ENCODE assay signal across 26 cellular contexts in the genomic region with DNA sequence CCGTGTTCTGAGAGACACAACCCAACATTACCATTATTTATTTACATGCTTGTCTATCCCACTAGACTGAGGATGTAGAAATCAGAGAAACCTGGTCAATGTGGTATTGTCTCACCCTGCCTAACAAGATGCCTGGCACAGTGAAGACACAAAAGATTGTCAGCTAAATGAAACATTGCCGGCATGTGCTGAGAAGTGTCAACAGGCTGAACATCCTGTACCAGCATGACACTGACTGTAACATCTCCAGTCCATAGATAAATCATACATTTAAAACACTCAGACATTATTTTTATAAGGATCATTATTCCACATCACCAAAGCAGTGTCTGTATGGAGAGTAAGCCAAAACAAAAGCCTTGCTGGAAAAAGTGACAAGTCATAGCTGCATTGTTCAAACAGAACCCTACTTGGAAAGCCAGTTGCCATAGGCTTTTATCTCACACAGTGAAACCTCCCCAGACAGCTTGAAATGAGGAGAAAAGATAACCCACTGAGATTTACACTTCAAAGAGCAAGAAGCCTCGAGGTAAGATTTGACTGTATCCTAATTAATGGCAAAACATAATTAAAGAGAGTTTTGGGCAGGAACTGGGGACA.
DNase-seq lines count a peak whose midpoint lies in the region; ATAC-seq, FAIRE-seq and TF ChIP-seq lines count a peak whose summit lies in the region.
"Had no signal": no experiment of that assay in that cellular context is flagged by ENCODE, and none has a peak within 500 bp of the region (broad histone marks: within the 10 kb centered on the region; RNA-seq: fewer than 3 reads in every experiment).

No MANE protein-coding gene starts in this region.

- peak overlapping the region; percentile 19; the same call in 1 of the 2 replicates for H3K9ac ChIP-seq in HUES64 (ENCODE audit: low read depth, low read length)
- H3K9ac ChIP-seq in endodermal cell (ENCODE audit: extremely low read depth, low read length, poor library complexity, severe bottlenecking), result peak overlapping the region; percentile 50
- H3K9ac ChIP-seq in neural progenitor cell, result no peak overlapping the region

- H3K4me1 Mint-ChIP-seq in activated CD4-positive, alpha-beta T cell treated with anti-CD3 and anti-CD28 coated beads for 36 hours, result peaks cover 18% of the 10 kb centered on the region
- H3K4me1 Mint-ChIP-seq in activated CD4-positive, alpha-beta T cell treated with anti-CD3 and anti-CD28 coated beads, Interleukin-2, amount 10 ng/mL, durations not matched to agents 24 days and 14 days, result peaks cover 11% of the 10 kb centered on the region
- H3K4me1 Mint-ChIP-seq in endodermal cell (peaks cover 89% of the 10 kb centered on the region), neural progenitor cell (peaks cover 94% of the 10 kb centered on the region)
- H3K4me1 Mint-ChIP-seq: activated naive CD4-positive, alpha-beta T cell treated with anti-CD3 and anti-CD28 coated beads, Interleukin-2, amount 50 U/mL, for 24 hours had no signal

- no peaks in the 10 kb centered on the region for H3K27me3 Mint-ChIP-seq in activated CD4-positive, alpha-beta T cell treated with anti-CD3 and anti-CD28 coated beads for 36 hours
- H3K27me3 Mint-ChIP-seq in activated CD4-positive, alpha-beta T cell treated with anti-CD3 and anti-CD28 coated beads, Interleukin-2, amount 10 ng/mL, durations not matched to agents 24 days and 14 days, result peaks cover 15% of the 10 kb centered on the region
- H3K27me3 Mint-ChIP-seq in endodermal cell (ENCODE audit: insufficient read depth) (no peaks in the 10 kb centered on the region), neural progenitor cell (ENCODE audit: insufficient read depth, low read depth) (peaks cover 4% of the 10 kb centered on the region)
- H3K27me3 Mint-ChIP-seq: activated naive CD4-positive, alpha-beta T cell treated with anti-CD3 and anti-CD28 coated beads, Interleukin-2, amount 50 U/mL, for 24 hours had no signal

- no peak overlapping the region for H3K4me3 ChIP-seq in HUES64 (ENCODE audit: low read length)
- H3K4me3 ChIP-seq in endodermal cell (ENCODE audit: low read length), result peak overlapping the region; percentile 67
- no peak overlapping the region for H3K4me3 ChIP-seq in neural progenitor cell
- H3K4me3 ChIP-seq: coronary artery, K562, lung, tibial artery had no signal

- H3K36me3 ChIP-seq in HUES64 (ENCODE audit: insufficient read depth, low read length) (no peaks in the 10 kb centered on the region), endodermal cell (ENCODE audit: control insufficient read depth, insufficient read depth, low read length) (peaks cover 17% of the 10 kb centered on the region), neural progenitor cell (no peaks in the 10 kb centered on the region)
- H3K36me3 ChIP-seq: tibial artery had no signal

- DNase-seq in activated CD4-positive, alpha-beta T cell treated with anti-CD3 and anti-CD28 coated beads for 36 hours, result no peak
- DNase-seq in activated CD4-positive, alpha-beta T cell treated with anti-CD3 and anti-CD28 coated beads, Interleukin-2, amount 10 ng/mL, durations not matched to agents 24 days and 14 days, result no peak
- DNase-seq in endodermal cell, result no peak
- DNase-seq in neural progenitor cell (ENCODE audit: low spot score), result no peak
- no peak for DNase-seq in activated CD8-positive, alpha-beta memory T cell treated with anti-CD3 and anti-CD28 coated beads for 24 hours
- DNase-seq in RCC 7860 (ENCODE audit: low spot score), result no peak
- DNase-seq: ACHN; activated CD8-positive, alpha-beta T cell treated with anti-CD3 and anti-CD28 coated beads, Interleukin-2, amount 10 ng/mL, durations not matched to agents 7 days and 5 days; activated T-cell treated with anti-CD3 and anti-CD28 coated beads, Interleukin-2, amount 50 U/mL, for 72 hours; C1 segment of cervical spinal cord; islet precursor cell; MM.1S; NCI-H187; NCI-H446; RPMI8226; stimulated activated CD4-positive, alpha-beta T cell treated with anti-CD3 and anti-CD28 coated beads, Interleukin-1b, Interleukin-23, amount 100 ng/mL, for 48 hours; stimulated activated naive CD4-positive, alpha-beta T cell; T1000; tibial artery had no signal

- no peaks in the 10 kb centered on the region for H3K36me3 Mint-ChIP-seq in activated CD4-positive, alpha-beta T cell treated with anti-CD3 and anti-CD28 coated beads for 36 hours (ENCODE audit: low read depth)
- no peaks in the 10 kb centered on the region for H3K36me3 Mint-ChIP-seq in activated CD4-positive, alpha-beta T cell treated with anti-CD3 and anti-CD28 coated beads, Interleukin-2, amount 10 ng/mL, durations not matched to agents 24 days and 14 days (ENCODE audit: low read depth)
- H3K36me3 Mint-ChIP-seq in endodermal cell (ENCODE audit: low read depth) (peaks cover 2% of the 10 kb centered on the region), neural progenitor cell (no peaks in the 10 kb centered on the region)
- H3K36me3 Mint-ChIP-seq: activated naive CD4-positive, alpha-beta T cell treated with anti-CD3 and anti-CD28 coated beads, Interleukin-2, amount 50 U/mL, for 24 hours had no signal

- no peak overlapping the region for H3K27ac Mint-ChIP-seq in activated CD4-positive, alpha-beta T cell treated with anti-CD3 and anti-CD28 coated beads for 36 hours
- no peak overlapping the region for H3K27ac Mint-ChIP-seq in activated CD4-positive, alpha-beta T cell treated with anti-CD3 and anti-CD28 coated beads, Interleukin-2, amount 10 ng/mL, durations not matched to agents 24 days and 14 days
- peak overlapping the region; percentile 90 for H3K27ac Mint-ChIP-seq in endodermal cell
- H3K27ac Mint-ChIP-seq in neural progenitor cell, result peak overlapping the region; percentile 84
- H3K27ac Mint-ChIP-seq: activated CD8-positive, alpha-beta T cell treated with anti-CD3 and anti-CD28 coated beads, Interleukin-2, amount 10 ng/mL, durations not matched to agents 7 days and 5 days; activated naive CD4-positive, alpha-beta T cell treated with anti-CD3 and anti-CD28 coated beads, Interleukin-2, amount 50 U/mL, for 24 hours; activated T-cell treated with anti-CD3 and anti-CD28 coated beads, Interleukin-2, amount 50 U/mL, for 72 hours had no signal

- H4K20me1 ChIP-seq in neural progenitor cell (ENCODE audit: low read depth), result peaks cover 5% of the 10 kb centered on the region

- H3K27ac ChIP-seq in HUES64 (ENCODE audit: low read depth, low read length) (peak overlapping the region; percentile 72; the same call in 1 of the 2 replicates), endodermal cell (ENCODE audit: low read depth, low read length) (peak overlapping the region; percentile 87), neural progenitor cell (no peak overlapping the region)
- H3K27ac ChIP-seq: coronary artery, tibial artery had no signal

- H3K79me2 ChIP-seq in neural progenitor cell (ENCODE audit: low read depth), result no peaks in the 10 kb centered on the region

- POLR2A ChIA-PET in activated CD4-positive, alpha-beta T cell treated with anti-CD3 and anti-CD28 coated beads for 36 hours (lab: Charles Lee), result no interaction called here

- H3K4me3 Mint-ChIP-seq in activated CD4-positive, alpha-beta T cell treated with anti-CD3 and anti-CD28 coated beads for 36 hours, result no peak overlapping the region
- no peak overlapping the region for H3K4me3 Mint-ChIP-seq in activated CD4-positive, alpha-beta T cell treated with anti-CD3 and anti-CD28 coated beads, Interleukin-2, amount 10 ng/mL, durations not matched to agents 24 days and 14 days
- H3K4me3 Mint-ChIP-seq in endodermal cell (peak overlapping the region; percentile 34), neural progenitor cell (no peak overlapping the region)
- H3K4me3 Mint-ChIP-seq: activated CD8-positive, alpha-beta T cell treated with anti-CD3 and anti-CD28 coated beads, Interleukin-2, amount 10 ng/mL, durations not matched to agents 7 days and 5 days; activated naive CD4-positive, alpha-beta T cell treated with anti-CD3 and anti-CD28 coated beads, Interleukin-2, amount 50 U/mL, for 24 hours; activated T-cell treated with anti-CD3 and anti-CD28 coated beads, Interleukin-2, amount 50 U/mL, for 72 hours had no signal

- H3K4me2 ChIP-seq in neural progenitor cell, result peak overlapping the region; percentile 2

- no peak overlapping the region for H2AFZ ChIP-seq in neural progenitor cell (replicated peaks)

- no peak for TF ChIP-seq CTCF in endodermal cell (conservative IDR thresholded peaks at IDR 0.05)
- no peak for TF ChIP-seq CTCF in neural progenitor cell (IDR thresholded peaks at IDR 0.05)

- H3K27me3 ChIP-seq in HUES64 (ENCODE audit: insufficient read depth, low read length) (no peaks in the 10 kb centered on the region), endodermal cell (ENCODE audit: control insufficient read depth, insufficient read depth, low read length, poor library complexity, severe bottlenecking) (no peaks in the 10 kb centered on the region), neural progenitor cell (no peaks in the 10 kb centered on the region)
- H3K27me3 ChIP-seq: tibial artery had no signal

- H3K9me3 ChIP-seq in HUES64 (ENCODE audit: insufficient read depth, low read depth, low read length) (no peaks in the 10 kb centered on the region), endodermal cell (ENCODE audit: control insufficient read depth, low read length) (no peaks in the 10 kb centered on the region), neural progenitor cell (ENCODE audit: low read depth) (no peaks in the 10 kb centered on the region)
- H3K9me3 ChIP-seq: tibial artery had no signal

- 79% methylated on average over 2 of the region's 3 CpGs for WGBS in HUES64
- 32 to 41% methylated on average over 2 to 3 of the region's 3 CpGs for WGBS in endodermal cell (ENCODE audit: insufficient coverage in 1 of 2, insufficient read length in 1 of 2), 2 experiments

- CTCF ChIA-PET in activated CD4-positive, alpha-beta T cell treated with anti-CD3 and anti-CD28 coated beads for 36 hours (lab: Charles Lee), result interaction anchor here (1.2 to 1.9 kb wide), 2 partner anchors 12 to 69 kb away, joined by 3 to 6 read pairs; no protein-coding TSS in a partner anchor

- ATAC-seq in activated CD4-positive, alpha-beta T cell treated with anti-CD3 and anti-CD28 coated beads for 36 hours, result peak; percentile 51
- ATAC-seq in HG03342 (IDR thresholded peaks at IDR 0.05; ENCODE audit: unreplicated experiment), result no peak
- ATAC-seq: activated CD8-positive, alpha-beta T cell treated with anti-CD3 and anti-CD28 coated beads, Interleukin-2, amount 10 ng/mL, durations not matched to agents 7 days and 5 days; K562; sciatic nerve had no signal

- no peak for FAIRE-seq in RCC 7860 (lab: Jason Lieb, UNC)
- FAIRE-seq: K562 had no signal

- peaks cover 85% of the 10 kb centered on the region for H3K4me1 ChIP-seq in HUES64 (ENCODE audit: insufficient read depth, low read length)
- H3K4me1 ChIP-seq in endodermal cell (ENCODE audit: control insufficient read depth, insufficient read depth, low read length), result peaks cover 69% of the 10 kb centered on the region
- H3K4me1 ChIP-seq in neural progenitor cell, result peaks cover 45% of the 10 kb centered on the region

- intact Hi-C loops in activated CD4-positive, alpha-beta T cell treated with anti-CD3 and anti-CD28 coated beads for 36 hours (cut with DNase I, micrococcal nuclease), result no loop called here
- intact Hi-C loops in activated CD4-positive, alpha-beta T cell treated with anti-CD3 and anti-CD28 coated beads, Interleukin-2, amount 10 ng/mL, durations not matched to agents 24 days and 14 days (cut with micrococcal nuclease), result no loop called here

- peaks cover 11% of the 10 kb centered on the region for H3F3A ChIP-seq in neural progenitor cell (ENCODE audit: low read depth)

- H3K9me3 Mint-ChIP-seq in activated CD4-positive, alpha-beta T cell treated with anti-CD3 and anti-CD28 coated beads for 36 hours (ENCODE audit: low read depth), result no peaks in the 10 kb centered on the region
- peaks cover 4% of the 10 kb centered on the region for H3K9me3 Mint-ChIP-seq in activated CD4-positive, alpha-beta T cell treated with anti-CD3 and anti-CD28 coated beads, Interleukin-2, amount 10 ng/mL, durations not matched to agents 24 days and 14 days
- no peaks in the 10 kb centered on the region for H3K9me3 Mint-ChIP-seq in endodermal cell
- H3K9me3 Mint-ChIP-seq in neural progenitor cell, result no peaks in the 10 kb centered on the region
- H3K9me3 Mint-ChIP-seq: activated naive CD4-positive, alpha-beta T cell treated with anti-CD3 and anti-CD28 coated beads, Interleukin-2, amount 50 U/mL, for 24 hours; activated T-cell treated with anti-CD3 and anti-CD28 coated beads, Interleukin-2, amount 50 U/mL, for 72 hours had no signal

Comparison
In these comparisons a context has a peak if more than half of its experiments do, and no peak if none do; other contexts are left out.
1. H3K27ac Mint-ChIP-seq: peak in endodermal cell (single experiment) and neural progenitor cell (single experiment); none in activated CD4-positive, alpha-beta T cell treated with anti-CD3 and anti-CD28 coated beads for 36 hours (single experiment) and activated CD4-positive, alpha-beta T cell treated with anti-CD3 and anti-CD28 coated beads, Interleukin-2, amount 10 ng/mL, durations not matched to agents 24 days and 14 days (single experiment).